In the genomic region with DNA sequence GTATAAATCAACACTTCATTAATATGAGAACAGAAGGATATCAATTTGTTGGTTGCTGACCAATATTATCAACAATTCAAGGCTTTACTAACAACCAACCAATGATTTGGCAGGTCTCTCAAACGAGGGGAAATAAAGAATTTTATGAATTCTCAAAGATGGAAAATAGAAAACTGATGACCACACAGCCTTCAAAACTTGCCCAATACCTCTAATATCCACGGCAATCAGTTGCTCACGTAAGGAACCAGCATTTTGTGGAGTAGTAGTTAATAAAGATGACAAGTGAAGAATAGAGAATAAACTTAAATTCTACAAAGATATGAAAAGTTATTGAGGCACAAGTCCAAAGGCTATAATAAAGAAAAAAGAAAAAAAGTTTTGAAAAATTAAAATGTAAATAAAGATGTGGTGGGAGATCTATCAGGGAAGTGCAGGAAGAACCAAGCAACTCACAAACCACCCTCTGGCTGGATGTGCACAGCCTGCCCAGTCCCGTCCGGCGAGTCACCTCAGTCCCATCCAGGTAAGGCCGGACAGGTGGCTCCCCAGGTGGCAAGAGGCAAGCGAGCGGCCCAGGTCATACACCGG, we compare ENCODE assay signal across 8 cellular contexts. TPM values are rescaled to one million over a fixed set of nuclear protein-coding genes. Genes with fewer than 3 reads are reported as not detected.
DNase-seq lines count a peak whose midpoint lies in the region; ATAC-seq, FAIRE-seq and TF ChIP-seq lines count a peak whose summit lies in the region.

No MANE protein-coding gene starts in this region.

- H3K4me1 ChIP-seq in kidney (ENCODE audit: control insufficient read depth in 1 of 2, insufficient read depth in 1 of 2, low read depth in 1 of 2, low read length in 2 of 2) (no peaks in the 10 kb centered on the region), thyroid gland (peaks cover 24 to 27% of the 10 kb centered on the region in 2 donors)

- H3K4me3 Mint-ChIP-seq in activated T-cell treated with anti-CD3 and anti-CD28 coated beads, Interleukin-2, amount 50 U/mL, for 4 hours, result peak overlapping the region; percentile 91
- peak overlapping the region; percentile 87 for H3K4me3 Mint-ChIP-seq in activated naive CD8-positive, alpha-beta T cell treated with anti-CD3 and anti-CD28 coated beads, Interleukin-2, amount 50 U/mL, for 24 hours

- peak; percentile 4 for DNase-seq in activated T-cell treated with anti-CD3 and anti-CD28 coated beads, Interleukin-2, amount 50 U/mL, for 4 hours
- DNase-seq in activated T-cell treated with anti-CD3 and anti-CD28 coated beads, Interleukin-2, amount 50 U/mL, for 1 hour, result no peak
- DNase-seq in activated naive CD8-positive, alpha-beta T cell treated with anti-CD3 and anti-CD28 coated beads, Interleukin-2, amount 50 U/mL, for 24 hours, result no peak
- DNase-seq in kidney (no peak), thyroid gland (no peak)

- intact Hi-C loops in kidney (cut with DNase I) (no loop called here), thyroid gland (cut with DNase I) (no loop called here)

- H3K27me3 ChIP-seq in thyroid gland, result no peaks in the 10 kb centered on the region

- no peak for FAIRE-seq in kidney (lab: Jason Lieb, UNC)

- H3K4me1 Mint-ChIP-seq in activated T-cell treated with anti-CD3 and anti-CD28 coated beads, Interleukin-2, amount 50 U/mL, for 4 hours (ENCODE audit: low read depth), result peaks cover 11% of the 10 kb centered on the region
- peaks cover 21% of the 10 kb centered on the region for H3K4me1 Mint-ChIP-seq in activated naive CD8-positive, alpha-beta T cell treated with anti-CD3 and anti-CD28 coated beads, Interleukin-2, amount 50 U/mL, for 24 hours

- H3K36me3 Mint-ChIP-seq in activated T-cell treated with anti-CD3 and anti-CD28 coated beads, Interleukin-2, amount 50 U/mL, for 4 hours (ENCODE audit: insufficient read depth), result no peaks in the 10 kb centered on the region
- no peaks in the 10 kb centered on the region for H3K36me3 Mint-ChIP-seq in activated naive CD8-positive, alpha-beta T cell treated with anti-CD3 and anti-CD28 coated beads, Interleukin-2, amount 50 U/mL, for 24 hours (ENCODE audit: low read depth)

- H3K4me3 ChIP-seq in kidney (ENCODE audit: low read length in 2 of 2), result peak overlapping the region; percentile 69 to 74
- peak overlapping the region; percentile 45 to 79 (median 67) for H3K4me3 ChIP-seq in thyroid gland (replicated peaks in 1 of 3)

- TF ChIP-seq CTCF in kidney (IDR thresholded peaks at IDR 0.05; ENCODE audit: borderline replicate concordance, extremely low read depth, insufficient read depth) (no peak), thyroid gland (IDR thresholded peaks at IDR 0.05) (no peak)

- H3K27me3 Mint-ChIP-seq in activated T-cell treated with anti-CD3 and anti-CD28 coated beads, Interleukin-2, amount 50 U/mL, for 4 hours (ENCODE audit: low read depth), result no peaks in the 10 kb centered on the region
- H3K27me3 Mint-ChIP-seq in activated naive CD8-positive, alpha-beta T cell treated with anti-CD3 and anti-CD28 coated beads, Interleukin-2, amount 50 U/mL, for 24 hours, result no peaks in the 10 kb centered on the region

- H3K9me3 ChIP-seq in kidney (ENCODE audit: control insufficient read depth in 1 of 2, low read length in 2 of 2) (no peaks in the 10 kb centered on the region), thyroid gland (no peaks in the 10 kb centered on the region)

- ATAC-seq in activated T-cell treated with anti-CD3 and anti-CD28 coated beads, Interleukin-2, amount 50 U/mL, for 4 hours, result no peak
- ATAC-seq in activated naive CD8-positive, alpha-beta T cell treated with anti-CD3 and anti-CD28 coated beads, Interleukin-2, amount 50 U/mL, for 24 hours, result no peak
- ATAC-seq in HG03045 (IDR thresholded peaks at IDR 0.05; ENCODE audit: unreplicated experiment) (no peak), HG02623 (IDR thresholded peaks at IDR 0.05; ENCODE audit: unreplicated experiment) (no peak), HG03565 (IDR thresholded peaks at IDR 0.05; ENCODE audit: unreplicated experiment) (no peak)

- H3K27ac ChIP-seq in kidney (ENCODE audit: low read depth in 2 of 2, low read length in 2 of 2) (peak overlapping the region; percentile 71 to 88), thyroid gland (peak overlapping the region; percentile 69 to 93 (median 87))

- H3K9me3 Mint-ChIP-seq in activated T-cell treated with anti-CD3 and anti-CD28 coated beads, Interleukin-2, amount 50 U/mL, for 4 hours, result no peaks in the 10 kb centered on the region
- H3K9me3 Mint-ChIP-seq in activated naive CD8-positive, alpha-beta T cell treated with anti-CD3 and anti-CD28 coated beads, Interleukin-2, amount 50 U/mL, for 24 hours, result no peaks in the 10 kb centered on the region

- H3K36me3 ChIP-seq in kidney (ENCODE audit: control insufficient read depth in 1 of 2, insufficient read depth in 2 of 2, low read length in 2 of 2) (no peaks in the 10 kb centered on the region), thyroid gland (no peaks in the 10 kb centered on the region)

- peak overlapping the region; percentile 78 to 80 for H3K9ac ChIP-seq in kidney (ENCODE audit: low read length in 2 of 2)

- no peak for TF ChIP-seq POLR2A in thyroid gland (IDR thresholded peaks at IDR 0.05)

- peak overlapping the region; percentile 22 for H3K27ac Mint-ChIP-seq in activated naive CD8-positive, alpha-beta T cell treated with anti-CD3 and anti-CD28 coated beads, Interleukin-2, amount 50 U/mL, for 24 hours

- WGBS in thyroid gland, 2 donors, result 20 to 23% methylated on average over 8 to 10 of the region's 10 CpGs

RNA-seq across cellular contexts. Expression of gene GK5, which starts 0.8 kb away (rescaled TPM):
- total RNA-seq in activated T-cell treated with anti-CD3 and anti-CD28 coated beads, Interleukin-2, amount 50 U/mL, for 4 hours, result 10 to 100 TPM in 2 of 3 donors, 1 to 10 TPM in 1; 10.0 to 11.9 (median 11.0) TPM
- 21.7 TPM for total RNA-seq in kidney
- 4.0 TPM for polyA plus RNA-seq in kidney (ENCODE audit: insufficient read depth, low read depth, low replicate concordance)
- 10 to 100 TPM; 23.6 to 36.7 (median 29.5) TPM for total RNA-seq in thyroid gland
